8 cellular contexts compared by ENCODE assay signal in genomic region chr9:124257070-124257864, GRCh38. TPM values are rescaled to one million over a fixed set of nuclear protein-coding genes. Genes with fewer than 3 reads are reported as not detected.
DNase-seq lines count a peak whose midpoint lies in the region; TF ChIP-seq lines count a peak whose summit lies in the region.

No MANE protein-coding gene starts in this region.

- H3K4me1 ChIP-seq in PC-9 (replicated peaks; ENCODE audit: insufficient read depth) = peaks cover 43% of the 10 kb centered on the region
- peaks cover 32 to 55% (median 43%) of the 10 kb centered on the region in 3 donors for H3K4me1 ChIP-seq in esophagus squamous epithelium

- peak overlapping the region; percentile 94 for H3K27ac Mint-ChIP-seq in progenitor cell of endocrine pancreas

- CTCF ChIA-PET in PC-9 (lab: Charles Lee) = interaction anchor here (0.5 kb wide), 1 partner anchor 1023 kb away, joined by 3 read pairs; no protein-coding TSS in a partner anchor

- peaks cover 5% of the 10 kb centered on the region for H3K27me3 Mint-ChIP-seq in progenitor cell of endocrine pancreas

- DNase-seq in GM13976 (ENCODE audit: low spot score) (peak; percentile 59), PC-9 (no peak), esophagus squamous epithelium (lab: John Stamatoyannopoulos, UW) (no peak), progenitor cell of endocrine pancreas (ENCODE audit: low spot score, unreplicated experiment) (no peak), foreskin melanocyte (no peak), NCI-H187 treated with DMSO at 0.1 percent for 48 hours (lab: John Stamatoyannopoulos, UW) (no peak), NCI-H510A (lab: John Stamatoyannopoulos, UW) (no peak)
- DNase-seq in activated CD4-positive, CD25-positive, alpha-beta regulatory T cell (lab: John Stamatoyannopoulos, UW) = no peak

- POLR2A ChIA-PET in PC-9 (lab: Charles Lee; ENCODE audit: unreplicated experiment) = interaction anchor here (0.7 kb wide), 1 partner anchor 79 kb away, joined by 4 read pairs; no protein-coding TSS in a partner anchor

- WGBS in esophagus squamous epithelium, 2 donors = 23 to 56% methylated on average over 9 to 20 of the region's 32 CpGs

- H3K4me2 ChIP-seq in PC-9 = peak overlapping the region; percentile 68

- H3K79me2 ChIP-seq in PC-9 (ENCODE audit: low read depth) = peaks cover 36% of the 10 kb centered on the region

- H3K9me2 ChIP-seq in PC-9 (ENCODE audit: insufficient read depth) = no peaks in the 10 kb centered on the region

- TF ChIP-seq CTCF in GM13976 (IDR thresholded peaks at IDR 0.05; ENCODE audit: borderline replicate concordance, control extremely low read depth, extremely low read depth, insufficient read depth, missing control alignments) (no peak), PC-9 (conservative IDR thresholded peaks at IDR 0.05) (no peak), esophagus squamous epithelium (IDR thresholded peaks at IDR 0.05) (no peak), progenitor cell of endocrine pancreas (IDR thresholded peaks at IDR 0.05; ENCODE audit: unreplicated experiment) (no peak)

- peaks cover 11% of the 10 kb centered on the region for H4K20me1 ChIP-seq in PC-9 (ENCODE audit: insufficient read depth)

- H3K9me3 ChIP-seq in PC-9 (ENCODE audit: insufficient read depth, low read depth) = no peaks in the 10 kb centered on the region
- no peaks in the 10 kb centered on the region for H3K9me3 ChIP-seq in esophagus squamous epithelium

- H3K36me3 ChIP-seq in PC-9 (ENCODE audit: low read depth) = no peaks in the 10 kb centered on the region
- no peaks in the 10 kb centered on the region for H3K36me3 ChIP-seq in esophagus squamous epithelium

- BruUV-seq in PC-9 (replicated peaks; lab: Mats Ljungman, UMichigan) = no TSS peak

- no peak overlapping the region for H2AFZ ChIP-seq in PC-9

- no peak for TF ChIP-seq POLR2A in esophagus squamous epithelium (IDR thresholded peaks at IDR 0.05)

- H3F3A ChIP-seq in PC-9 (ENCODE audit: insufficient read depth, low read depth) = peaks cover 40% of the 10 kb centered on the region

- no peaks in the 10 kb centered on the region for H3K9me3 Mint-ChIP-seq in progenitor cell of endocrine pancreas (ENCODE audit: low read depth)

- peak overlapping the region; percentile 88 for H3K4me3 Mint-ChIP-seq in progenitor cell of endocrine pancreas (ENCODE audit: low read depth)

- in situ Hi-C loops in GM13976 (cut with MboI; ENCODE audit: low sequenced_read_pairs, unreplicated experiment) = no loop called here

- H3K27ac ChIP-seq in PC-9 (no peak overlapping the region), esophagus squamous epithelium (peak overlapping the region in 3 of 4 donors; percentile 79 to 94 (median 81))

- H3K27me3 ChIP-seq in PC-9 (ENCODE audit: insufficient read depth, low read depth) (no peaks in the 10 kb centered on the region), esophagus squamous epithelium (no peaks in the 10 kb centered on the region)

- H3K36me3 Mint-ChIP-seq in progenitor cell of endocrine pancreas (ENCODE audit: insufficient read depth) = no peaks in the 10 kb centered on the region

- H3K4me3 ChIP-seq in PC-9 (peak overlapping the region; percentile 49; the same call in 1 of the 2 replicates), esophagus squamous epithelium (peak overlapping the region; percentile 15 to 92 (median 67))

- intact Hi-C loops in PC-9 (cut with micrococcal nuclease; ENCODE audit: unreplicated experiment) = loop anchor here (2.0 to 5.0 kb wide), 2 partner anchors 34 to 130 kb away; no protein-coding TSS in a partner anchor
- intact Hi-C loops in esophagus squamous epithelium (cut with DNase I) = no loop called here

- H3K4me1 Mint-ChIP-seq in progenitor cell of endocrine pancreas (ENCODE audit: low read depth) = peaks cover 19% of the 10 kb centered on the region

RNA-seq across cellular contexts. Expression of gene NEK6, which starts 0.5 kb away (rescaled TPM):
- total RNA-seq in PC-9 (2021) = 48.1 and 57.9 TPM in 2 replicates
- total RNA-seq in esophagus squamous epithelium = 10 to 100 TPM in 2 of 4 donors, 1 to 10 TPM in 2; 2.0 to 15.3 (median 7.3) TPM
- total RNA-seq in progenitor cell of endocrine pancreas = 23.9 and 24.4 TPM in 2 replicates
